Comparison of ENCODE assay signal across 8 cellular contexts in genomic region chr17:35021520-35022380, GRCh38. TPM values are rescaled to one million over a fixed set of nuclear protein-coding genes. Genes with fewer than 3 reads are reported as not detected.
A peak's percentile ranks its signal among the peaks of the same experiment; 100 is the strongest.
DNase-seq lines count a peak whose midpoint lies in the region; ATAC-seq, FAIRE-seq and TF ChIP-seq lines count a peak whose summit lies in the region.

No MANE protein-coding gene starts in this region.

- no peak overlapping the region for H2BK120ac ChIP-seq in trophoblast cell (ENCODE audit: insufficient read depth, low read length, poor library complexity)

- H2BK12ac ChIP-seq in trophoblast cell (ENCODE audit: low read length), result no peak overlapping the region

- no peaks in the 10 kb centered on the region for H3K79me2 ChIP-seq in trophoblast cell (ENCODE audit: control insufficient read depth, insufficient read depth, low read length, poor library complexity)

- no peaks in the 10 kb centered on the region for H3K27me3 ChIP-seq in CD4-positive, CD25-positive, alpha-beta regulatory T cell (ENCODE audit: control insufficient read depth, insufficient read depth, low read length)
- H3K27me3 ChIP-seq in SJSA1 (replicated peaks), result no peaks in the 10 kb centered on the region
- no peaks in the 10 kb centered on the region for H3K27me3 ChIP-seq in effector memory CD4-positive, alpha-beta T cell (replicated peaks; ENCODE audit: control insufficient read depth, insufficient read depth, low read length, poor library complexity, severe bottlenecking)
- no peaks in the 10 kb centered on the region for H3K27me3 ChIP-seq in rectal smooth muscle tissue (ENCODE audit: control insufficient read depth, insufficient read depth, low read length)
- H3K27me3 ChIP-seq in trophoblast cell (ENCODE audit: insufficient read depth, low read length), result no peaks in the 10 kb centered on the region

- H3K14ac ChIP-seq in trophoblast cell (ENCODE audit: low read length), result no peak overlapping the region

- H3K36me3 Mint-ChIP-seq in CD4-positive, CD25-positive, alpha-beta regulatory T cell, result peaks cover 52% of the 10 kb centered on the region

- no peak overlapping the region for H4K8ac ChIP-seq in trophoblast cell (ENCODE audit: low read depth, low read length)

- H4K91ac ChIP-seq in trophoblast cell (ENCODE audit: low read depth, low read length), result no peak overlapping the region

- H3K4me1 Mint-ChIP-seq in CD4-positive, CD25-positive, alpha-beta regulatory T cell, result peaks cover 43 to 88% (median 68%) of the 10 kb centered on the region in 4 donors

- no peaks in the 10 kb centered on the region for H3K9me3 Mint-ChIP-seq in CD4-positive, CD25-positive, alpha-beta regulatory T cell

- H2BK5ac ChIP-seq in trophoblast cell (ENCODE audit: low read depth, low read length, poor library complexity), result no peak overlapping the region

- peak overlapping the region; percentile 93 to 97 (median 95) for H3K27ac Mint-ChIP-seq in CD4-positive, CD25-positive, alpha-beta regulatory T cell

- no peak overlapping the region for H2AFZ ChIP-seq in trophoblast cell (ENCODE audit: insufficient read depth, low read length, poor library complexity)

- no peak for FAIRE-seq in D721Med (lab: Jason Lieb, UNC)

- H4K12ac ChIP-seq in trophoblast cell (ENCODE audit: low read depth, low read length), result no peak overlapping the region

- H3K4me3 Mint-ChIP-seq in CD4-positive, CD25-positive, alpha-beta regulatory T cell, result peak overlapping the region in 3 of 4 donors; percentile 72 to 77 (median 77)

- peak overlapping the region; percentile 64 for H3K4me3 ChIP-seq in CD4-positive, CD25-positive, alpha-beta regulatory T cell (ENCODE audit: low read depth, low read length)
- H3K4me3 ChIP-seq in SJSA1 (no peak overlapping the region), rectal smooth muscle tissue (ENCODE audit: low read length) (no peak overlapping the region), trophoblast cell (ENCODE audit: low read depth, low read length) (no peak overlapping the region)
- no peak overlapping the region for H3K4me3 ChIP-seq in effector memory CD4-positive, alpha-beta T cell (ENCODE audit: insufficient read depth, low read depth, low read length, poor library complexity, severe bottlenecking)

- no peak overlapping the region for H3K4ac ChIP-seq in trophoblast cell (ENCODE audit: low read depth, low read length)

- H3K27me3 Mint-ChIP-seq in CD4-positive, CD25-positive, alpha-beta regulatory T cell, result no peaks in the 10 kb centered on the region

- H3K18ac ChIP-seq in trophoblast cell (ENCODE audit: low read length), result no peak overlapping the region

- TF ChIP-seq CTCF in D721Med (IDR thresholded peaks at IDR 0.05; ENCODE audit: insufficient read depth, missing control alignments), result no peak

- H2AK5ac ChIP-seq in trophoblast cell (ENCODE audit: low read length), result no peak overlapping the region

- H3K36me3 ChIP-seq in CD4-positive, CD25-positive, alpha-beta regulatory T cell (ENCODE audit: control insufficient read depth, insufficient read depth, low read length), result peaks cover 72% of the 10 kb centered on the region
- H3K36me3 ChIP-seq in SJSA1 (peaks cover 21% of the 10 kb centered on the region), rectal smooth muscle tissue (ENCODE audit: control insufficient read depth, insufficient read depth, low read length) (peaks cover 18% of the 10 kb centered on the region), trophoblast cell (ENCODE audit: control insufficient read depth in 1 of 2, insufficient read depth in 2 of 2, low read length in 2 of 2) (peaks cover 2 to 3% of the 10 kb centered on the region in 2 experiments)
- peaks cover 26% of the 10 kb centered on the region for H3K36me3 ChIP-seq in effector memory CD4-positive, alpha-beta T cell (ENCODE audit: control insufficient read depth, insufficient read depth, low read length)

- ATAC-seq in CD4-positive, CD25-positive, alpha-beta regulatory T cell (ENCODE audit: low read depth in 2 of 2), result no peak
- no peak for ATAC-seq in HG03520 (IDR thresholded peaks at IDR 0.05; ENCODE audit: unreplicated experiment)
- ATAC-seq in GM21390 (IDR thresholded peaks at IDR 0.05; ENCODE audit: unreplicated experiment), result no peak

- DNase-seq in CD4-positive, CD25-positive, alpha-beta regulatory T cell, result no peak
- no peak for DNase-seq in SJSA1 (ENCODE audit: low read depth in 1 of 2, low spot score in 2 of 2)
- DNase-seq in effector memory CD4-positive, alpha-beta T cell, result no peak
- no peak for DNase-seq in D721Med (ENCODE audit: insufficient read length, low spot score)
- no peak for DNase-seq in trophoblast cell

- H3K27ac ChIP-seq in CD4-positive, CD25-positive, alpha-beta regulatory T cell (ENCODE audit: insufficient read depth, low read length, poor library complexity, severe bottlenecking), result peak overlapping the region; percentile 78
- H3K27ac ChIP-seq in SJSA1 (peak overlapping the region; percentile 48), rectal smooth muscle tissue (ENCODE audit: low read depth, low read length) (peak overlapping the region; percentile 85), trophoblast cell (ENCODE audit: low read depth, low read length) (no peak overlapping the region)
- peak overlapping the region; percentile 70 for H3K27ac ChIP-seq in effector memory CD4-positive, alpha-beta T cell (ENCODE audit: insufficient read depth, low read length, poor library complexity, severe bottlenecking)

- H3K4me1 ChIP-seq in CD4-positive, CD25-positive, alpha-beta regulatory T cell (ENCODE audit: control insufficient read depth, insufficient read depth, low read length, poor library complexity, severe bottlenecking), result peaks cover 40% of the 10 kb centered on the region
- H3K4me1 ChIP-seq in SJSA1 (replicated peaks) (peaks cover 11% of the 10 kb centered on the region), rectal smooth muscle tissue (ENCODE audit: control insufficient read depth, insufficient read depth, low read length) (peaks cover 21% of the 10 kb centered on the region), trophoblast cell (ENCODE audit: control insufficient read depth in 1 of 2, insufficient read depth in 2 of 2, low read length in 2 of 2) (peaks cover 8 to 10% of the 10 kb centered on the region in 2 experiments)
- peaks cover 35% of the 10 kb centered on the region for H3K4me1 ChIP-seq in effector memory CD4-positive, alpha-beta T cell (ENCODE audit: control insufficient read depth, insufficient read depth, low read length, poor library complexity, severe bottlenecking)

- no peaks in the 10 kb centered on the region for H3K9me3 ChIP-seq in CD4-positive, CD25-positive, alpha-beta regulatory T cell (ENCODE audit: control insufficient read depth in 2 of 2, low read length in 2 of 2)
- H3K9me3 ChIP-seq in SJSA1 (replicated peaks) (no peaks in the 10 kb centered on the region), trophoblast cell (ENCODE audit: insufficient read depth, low read depth, low read length) (peaks cover 2% of the 10 kb centered on the region)
- no peaks in the 10 kb centered on the region for H3K9me3 ChIP-seq in effector memory CD4-positive, alpha-beta T cell (ENCODE audit: control insufficient read depth, low read length)

- no peak overlapping the region for H3K9ac ChIP-seq in rectal smooth muscle tissue (ENCODE audit: low read length)
- no peak overlapping the region for H3K9ac ChIP-seq in trophoblast cell (ENCODE audit: low read length)

- WGBS in trophoblast cell (ENCODE audit: extremely low coverage, insufficient coverage, insufficient read length), result no CpG with 5 or more reads among the region's 11 CpGs

- H3K23ac ChIP-seq in trophoblast cell (ENCODE audit: low read length), result no peak overlapping the region

- peaks cover 3% of the 10 kb centered on the region for H3K79me1 ChIP-seq in trophoblast cell (ENCODE audit: low read length)

- no peak overlapping the region for H3K4me2 ChIP-seq in trophoblast cell (ENCODE audit: low read length)

RNA-seq across cellular contexts. Expression of gene LIG3, which starts 41.4 kb away (rescaled TPM):
- total RNA-seq in CD4-positive, CD25-positive, alpha-beta regulatory T cell, result 39.1 TPM
- polyA plus RNA-seq in CD4-positive, CD25-positive, alpha-beta regulatory T cell, result 10 to 100 TPM in 3 of 4 donors, 1 to 10 TPM in 1; 9.5 to 11.4 (median 10.5) TPM
- 26.0 and 29.0 TPM in 2 replicates for total RNA-seq in SJSA1 (2014; rRNA removed; shearing (Covaris generic))
- polyA plus RNA-seq in trophoblast cell (2013), result 23.2 and 25.5 TPM in 2 replicates

RNA-seq across cellular contexts. Expression of gene RFFL, which starts 41.8 kb away (rescaled TPM):
- 118 TPM for total RNA-seq in CD4-positive, CD25-positive, alpha-beta regulatory T cell
- polyA plus RNA-seq in CD4-positive, CD25-positive, alpha-beta regulatory T cell, result 100 to 1,000 TPM in 1 of 4 donors, 10 to 100 TPM in 3; 69.8 to 128 (median 79.3) TPM
- total RNA-seq in SJSA1 (2014; rRNA removed; shearing (Covaris generic)), result 8.2 and 25.7 TPM in 2 replicates
- 6.5 and 7.2 TPM in 2 replicates for polyA plus RNA-seq in trophoblast cell (2013)
